ENCODE assay signal across 27 cellular contexts in genomic region chr2:15836942-15837610, GRCh38.
DNase-seq lines count a peak whose midpoint lies in the region; ATAC-seq, FAIRE-seq and TF ChIP-seq lines count a peak whose summit lies in the region.
"Had no signal": no experiment of that assay in that cellular context is flagged by ENCODE, and none has a peak within 500 bp of the region (broad histone marks: within the 10 kb centered on the region; RNA-seq: fewer than 3 reads in every experiment).

No MANE protein-coding gene starts in this region.

- no peaks in the 10 kb centered on the region for H3K9me2 ChIP-seq in GM23338 (ENCODE audit: insufficient read depth)

- no peaks in the 10 kb centered on the region for H3K23me2 ChIP-seq in H1 (ENCODE audit: low read depth, low read length)

- no peak overlapping the region for H3K4me2 ChIP-seq in GM23338
- H3K4me2 ChIP-seq in astrocyte (ENCODE audit: low read length): no peak overlapping the region
- no peak overlapping the region for H3K4me2 ChIP-seq in H1 (ENCODE audit: insufficient read depth in 1 of 2, low read depth in 2 of 2, low read length in 2 of 2)
- H3K4me2 ChIP-seq: A549; BLaER1 treated with 17β-estradiol and CSF1 and Interleukin-3, amounts not matched to agents 10 nM and 100 nM had no signal

- H3K4me1 Mint-ChIP-seq in GM23338 (no peaks in the 10 kb centered on the region; the same call in 2 of the 3 replicates), astrocyte (ENCODE audit: low read depth, unreplicated experiment) (peaks cover 5% of the 10 kb centered on the region)
- H3K4me1 Mint-ChIP-seq: B cell had no signal

- no peak overlapping the region for H3K4ac ChIP-seq in H1 (replicated peaks; ENCODE audit: insufficient read length, low read depth, low read length)

- H3K27me3 Mint-ChIP-seq in GM23338 (ENCODE audit: insufficient read depth, low read depth, poor library complexity) (peaks cover 8% of the 10 kb centered on the region), astrocyte (ENCODE audit: low read depth, unreplicated experiment) (peaks cover 20% of the 10 kb centered on the region)
- H3K27me3 Mint-ChIP-seq: B cell had no signal

- no peak overlapping the region for H3K27ac ChIP-seq in GM23338 (ENCODE audit: low read depth)
- no peak overlapping the region for H3K27ac ChIP-seq in astrocyte (ENCODE audit: low read depth, low read length)
- no peak overlapping the region for H3K27ac ChIP-seq in H1 (ENCODE audit: low read depth, low read length)
- H3K27ac ChIP-seq in WERI-Rb-1: no peak overlapping the region
- H3K27ac ChIP-seq: 22Rv1; A549; BLaER1 treated with 17β-estradiol and CSF1 and Interleukin-3, amounts not matched to agents 10 nM and 100 nM; C4-2B had no signal

- H2BK5ac ChIP-seq in H1 (ENCODE audit: low read depth, low read length): no peak overlapping the region

- H3K27ac Mint-ChIP-seq in GM23338 (no peak overlapping the region), astrocyte (ENCODE audit: unreplicated experiment) (no peak overlapping the region)
- H3K27ac Mint-ChIP-seq: B cell; CD4-positive, alpha-beta T cell; CD8-positive, alpha-beta T cell had no signal

- no peak overlapping the region for H2BK120ac ChIP-seq in H1 (replicated peaks; ENCODE audit: low read depth, low read length)

- H4K8ac ChIP-seq in H1 (ENCODE audit: extremely low read depth, insufficient read depth, low read length): no peak overlapping the region

- TF ChIP-seq EP300 in H1 (IDR thresholded peaks at IDR 0.05; ENCODE audit: borderline replicate concordance in 1 of 2, low read depth in 2 of 2, low read length in 2 of 2): no peak

- H3K79me1 ChIP-seq in H1 (ENCODE audit: low read depth, low read length): no peaks in the 10 kb centered on the region

- no peak for TF ChIP-seq POLR2A in H1 (IDR thresholded peaks at IDR 0.05; ENCODE audit: control extremely low read depth in 1 of 2, low read depth in 2 of 2, low read length in 2 of 2)

- H3K79me2 ChIP-seq in GM23338 (replicated peaks; ENCODE audit: insufficient read depth) (no peaks in the 10 kb centered on the region), astrocyte (ENCODE audit: insufficient read depth, low read length) (no peaks in the 10 kb centered on the region), H1 (ENCODE audit: control insufficient read depth in 1 of 2, insufficient read depth in 2 of 2, low read length in 2 of 2) (no peaks in the 10 kb centered on the region)

- H3K27me3 ChIP-seq in GM23338 (ENCODE audit: insufficient read depth) (no peaks in the 10 kb centered on the region), astrocyte (ENCODE audit: insufficient read depth, low read length) (no peaks in the 10 kb centered on the region), H1 (replicated peaks in 1 of 4; ENCODE audit: control insufficient read depth in 3 of 4, extremely low read depth in 1 of 4, insufficient read depth in 3 of 4, low read length in 3 of 4) (no peaks in the 10 kb centered on the region), WERI-Rb-1 (ENCODE audit: insufficient read depth, low read depth, severe bottlenecking) (no peaks in the 10 kb centered on the region)
- H3K27me3 ChIP-seq: BLaER1 treated with 17β-estradiol and CSF1 and Interleukin-3, amounts not matched to agents 10 nM and 100 nM had no signal

- H3F3A ChIP-seq in GM23338 (replicated peaks; ENCODE audit: low read depth): no peaks in the 10 kb centered on the region

- no peak for ATAC-seq in GM23338
- no peak for ATAC-seq in stimulated activated naive CD8-positive, alpha-beta T cell treated with anti-CD3 and anti-CD28 coated beads, Interleukin-15, Interleukin-2, amounts not matched to agents 100 U/mL and 50 U/mL, for 24 hours
- ATAC-seq: A549; CD8-positive, alpha-beta T cell; GM12878 had no signal

- WGBS in H1 (ENCODE audit: extremely low coverage in 1 of 2, insufficient coverage in 1 of 2, insufficient read length in 1 of 2, insufficient replicate concordance in 2 of 2, low coverage in 1 of 2, low lambda C conversion rate in 2 of 2, missing lambda C conversion rate in 1 of 2), 2 experiments: 88% methylated on average over 7 of the region's 7 CpGs; no CpG with 5 or more reads in 1 of the 2 experiments

- intact Hi-C loops in posterior vena cava (cut with DNase I): loop anchor here in 1 of 2 donors (2.0 kb wide), 1 partner anchor 74 kb away; no protein-coding TSS in a partner anchor

- H3K4me1 ChIP-seq in GM23338 (ENCODE audit: insufficient read depth) (no peaks in the 10 kb centered on the region), astrocyte (ENCODE audit: insufficient read depth, low read length) (no peaks in the 10 kb centered on the region), H1 (replicated peaks in 1 of 4; ENCODE audit: control insufficient read depth in 3 of 4, insufficient read depth in 4 of 4, low read length in 3 of 4) (no peaks in the 10 kb centered on the region)
- H3K4me1 ChIP-seq: A549; BLaER1 treated with 17β-estradiol and CSF1 and Interleukin-3, amounts not matched to agents 10 nM and 100 nM had no signal

- no peak overlapping the region for H2BK20ac ChIP-seq in H1 (ENCODE audit: low read length)

- H3K9me3 ChIP-seq in astrocyte (ENCODE audit: insufficient read depth, low read depth, low read length): peaks cover 2% of the 10 kb centered on the region
- H3K9me3 ChIP-seq in H1 (ENCODE audit: insufficient read depth in 2 of 2, low read depth in 1 of 2, low read length in 1 of 2): no peaks in the 10 kb centered on the region
- H3K9me3 ChIP-seq in WERI-Rb-1 (ENCODE audit: severe bottlenecking): no peaks in the 10 kb centered on the region
- H3K9me3 ChIP-seq: A549 had no signal

- peaks cover 2% of the 10 kb centered on the region; the same call in 1 of the 3 replicates for H3K9me3 Mint-ChIP-seq in GM23338
- peaks cover 5% of the 10 kb centered on the region for H3K9me3 Mint-ChIP-seq in astrocyte (ENCODE audit: unreplicated experiment)
- H3K9me3 Mint-ChIP-seq: CD4-positive, alpha-beta T cell; CD8-positive, alpha-beta T cell had no signal

- H3K4me3 ChIP-seq in GM23338 (no peak overlapping the region), astrocyte (ENCODE audit: insufficient read depth, low read depth, low read length) (no peak overlapping the region), H1 (ENCODE audit: extremely low read depth in 1 of 4, insufficient read depth in 2 of 4, low read depth in 3 of 4, low read length in 4 of 4) (no peak overlapping the region), WERI-Rb-1 (ENCODE audit: low read depth, low read length) (no peak overlapping the region)
- H3K4me3 ChIP-seq: A549; BLaER1 treated with 17β-estradiol and CSF1 and Interleukin-3, amounts not matched to agents 10 nM and 100 nM; GM12878 had no signal

- H4K5ac ChIP-seq in H1 (ENCODE audit: insufficient read length, low read depth, low read length): no peak overlapping the region

- POLR2A ChIA-PET in H1 (lab: Charles Lee; ENCODE audit: partially characterized antibody): no interaction called here

- H3K9ac ChIP-seq in astrocyte (ENCODE audit: low read length) (no peak overlapping the region), H1 (replicated peaks in 1 of 4; ENCODE audit: extremely low read depth in 1 of 4, low read depth in 3 of 4, low read length in 3 of 4) (no peak overlapping the region)
- H3K9ac ChIP-seq: BLaER1 treated with 17β-estradiol and CSF1 and Interleukin-3, amounts not matched to agents 10 nM and 100 nM had no signal

- H3K4me3 Mint-ChIP-seq in GM23338 (no peak overlapping the region), astrocyte (ENCODE audit: unreplicated experiment) (peak overlapping the region; percentile 35)
- H3K4me3 Mint-ChIP-seq: B cell; CD4-positive, alpha-beta T cell; CD8-positive, alpha-beta T cell had no signal

- TF ChIP-seq RAD21 in H1 (IDR thresholded peaks at IDR 0.05 in 1 of 2, conservative IDR thresholded peaks at IDR 0.05 in 1 of 2; ENCODE audit: low read depth in 2 of 2, low read length in 2 of 2): no peak

- H2BK15ac ChIP-seq in H1 (ENCODE audit: low read length): no peak overlapping the region

- no peak overlapping the region for H3K18ac ChIP-seq in H1 (ENCODE audit: extremely low read depth, low read length)

- H3K36me3 Mint-ChIP-seq in GM23338 (ENCODE audit: low read depth) (no peaks in the 10 kb centered on the region), astrocyte (ENCODE audit: low read depth, unreplicated experiment) (no peaks in the 10 kb centered on the region)
- H3K36me3 Mint-ChIP-seq: CD8-positive, alpha-beta T cell had no signal

- FAIRE-seq in astrocyte (lab: Jason Lieb, UNC) (no peak), H1 (lab: Jason Lieb, UNC) (no peak)
- FAIRE-seq: A549, GM12878, GM12892, GM18507 had no signal

- no peak overlapping the region for H3K14ac ChIP-seq in H1 (ENCODE audit: insufficient read length)

- H2AFZ ChIP-seq in GM23338 (0 out of 2 replicates have a peak overlapping the region, but pooled peaks have one; percentile 59), astrocyte (ENCODE audit: low read depth, low read length) (no peak overlapping the region), H1 (ENCODE audit: low read length) (no peak overlapping the region)

- H3K36me3 ChIP-seq in GM23338 (ENCODE audit: insufficient read depth): no peaks in the 10 kb centered on the region
- no peaks in the 10 kb centered on the region for H3K36me3 ChIP-seq in astrocyte (ENCODE audit: insufficient read depth, low read length)
- H3K36me3 ChIP-seq in H1 (ENCODE audit: control insufficient read depth in 2 of 4, insufficient read depth in 4 of 4, low read length in 3 of 4): no peaks in the 10 kb centered on the region
- H3K36me3 ChIP-seq in WERI-Rb-1: no peaks in the 10 kb centered on the region
- H3K36me3 ChIP-seq: BLaER1 treated with 17β-estradiol and CSF1 and Interleukin-3, amounts not matched to agents 10 nM and 100 nM had no signal

- no peak for TF ChIP-seq CTCF in GM23338 (conservative IDR thresholded peaks at IDR 0.05; ENCODE audit: low read depth in 2 of 2)
- TF ChIP-seq CTCF in astrocyte (IDR thresholded peaks at IDR 0.05; ENCODE audit: insufficient read depth, low read depth, low read length): no peak
- TF ChIP-seq CTCF in H1 (IDR thresholded peaks at IDR 0.05; ENCODE audit: control extremely low read depth in 1 of 3, insufficient read depth in 1 of 3, low read depth in 1 of 3, low read length in 3 of 3): no peak
- TF ChIP-seq CTCF in WERI-Rb-1 (IDR thresholded peaks at IDR 0.05; ENCODE audit: low read depth, low read length): no peak

- no peak overlapping the region for H2BK12ac ChIP-seq in H1 (ENCODE audit: low read depth, low read length)

- CTCF ChIA-PET in H1 (lab: Charles Lee; ENCODE audit: partially characterized antibody): no interaction called here

- no peak overlapping the region for H3K23ac ChIP-seq in H1 (ENCODE audit: insufficient read length)

- H4K20me1 ChIP-seq in GM23338 (replicated peaks; ENCODE audit: insufficient read depth): no peaks in the 10 kb centered on the region
- H4K20me1 ChIP-seq in astrocyte (ENCODE audit: insufficient read depth, low read length): no peaks in the 10 kb centered on the region
- H4K20me1 ChIP-seq in H1 (replicated peaks in 1 of 2; ENCODE audit: control insufficient read depth in 1 of 2, insufficient read depth in 2 of 2, low read length in 2 of 2): no peaks in the 10 kb centered on the region
- H4K20me1 ChIP-seq: BLaER1 treated with 17β-estradiol and CSF1 and Interleukin-3, amounts not matched to agents 10 nM and 100 nM had no signal

- 0 out of 2 replicates have a peak overlapping the region, but pooled peaks have one; percentile 39 for H2AK5ac ChIP-seq in H1 (ENCODE audit: low read depth, low read length)

- H4K91ac ChIP-seq in H1 (replicated peaks; ENCODE audit: insufficient read length, low read length): no peak overlapping the region

- DNase-seq in GM23338 (ENCODE audit: low spot score) (no peak), astrocyte (ENCODE audit: low read depth) (no peak), H1 (ENCODE audit: low read depth in 1 of 2, low spot score in 2 of 2) (no peak), posterior vena cava (ENCODE audit: low spot score) (peak; percentile 19), retina (no peak), WERI-Rb-1 (no peak), NCI-H146 (lab: John Stamatoyannopoulos, UW) (no peak)
- DNase-seq in stimulated activated naive CD8-positive, alpha-beta T cell treated with anti-CD3 and anti-CD28 coated beads, Interleukin-15, Interleukin-2, amounts not matched to agents 100 U/mL and 50 U/mL, for 24 hours: no peak
- DNase-seq: AML-193; CD4-positive, alpha-beta T cell; CD8-positive, alpha-beta T cell; COR-L47; DMS 273 treated with DMSO at 0.1 percent for 48 hours; DMS153; DMS53; DMS79; DND-41; EL; GDM1 had no signal

- H3K56ac ChIP-seq in H1 (replicated peaks; ENCODE audit: insufficient read length, low read depth, low read length): no peak overlapping the region
